Comparison of ENCODE assay signal across 16 cellular contexts in genomic region chr14:29236848-29237247, GRCh38.
DNase-seq lines count a peak whose midpoint lies in the region; ATAC-seq and TF ChIP-seq lines count a peak whose summit lies in the region.
"Had no signal": no experiment of that assay in that cellular context is flagged by ENCODE, and none has a peak within 500 bp of the region (broad histone marks: within the 10 kb centered on the region; RNA-seq: fewer than 3 reads in every experiment).

No MANE protein-coding gene starts in this region.

- no peak overlapping the region for H4K91ac ChIP-seq in neuronal stem cell (ENCODE audit: low read depth, low read length, poor library complexity)

- H3K4me1 ChIP-seq in neuronal stem cell (ENCODE audit: control insufficient read depth in 2 of 2, insufficient read depth in 1 of 2, low read depth in 1 of 2, low read length in 2 of 2), result peaks cover 0 to 4% of the 10 kb centered on the region in 2 donors
- H3K4me1 ChIP-seq: breast epithelium, suprapubic skin had no signal

- no peak overlapping the region for H2BK12ac ChIP-seq in neuronal stem cell (ENCODE audit: low read length)

- no peak overlapping the region for H3K4ac ChIP-seq in neuronal stem cell (ENCODE audit: low read length)

- no peaks in the 10 kb centered on the region for H3K36me3 ChIP-seq in neuronal stem cell (replicated peaks in 1 of 2; ENCODE audit: control insufficient read depth in 2 of 2, insufficient read depth in 2 of 2, low read length in 2 of 2)
- H3K36me3 ChIP-seq: breast epithelium, suprapubic skin had no signal

- TF ChIP-seq CTCF in choroid plexus epithelial cell (conservative IDR thresholded peaks at IDR 0.05; ENCODE audit: low read depth, low read length), result no peak

- no peak overlapping the region for H2BK120ac ChIP-seq in neuronal stem cell (ENCODE audit: low read depth, low read length)

- no peak overlapping the region for H3K14ac ChIP-seq in neuronal stem cell (ENCODE audit: low read length)

- no peak overlapping the region for H3K4me2 ChIP-seq in neuronal stem cell (ENCODE audit: insufficient read depth, low read length, poor library complexity, severe bottlenecking)

- H2BK5ac ChIP-seq in neuronal stem cell (ENCODE audit: low read length), result no peak overlapping the region

- H3K9me3 ChIP-seq in neuronal stem cell (replicated peaks in 1 of 2; ENCODE audit: control insufficient read depth in 2 of 2, insufficient read depth in 1 of 2, low read depth in 1 of 2, low read length in 2 of 2), result no peaks in the 10 kb centered on the region
- H3K9me3 ChIP-seq: breast epithelium, suprapubic skin had no signal

- H2AFZ ChIP-seq in neuronal stem cell (ENCODE audit: low read length), result no peak overlapping the region

- peak overlapping the region; percentile 19 for H3K27ac ChIP-seq in neuronal stem cell (replicated peaks; ENCODE audit: low read length)
- H3K27ac ChIP-seq: breast epithelium, SK-N-MC, suprapubic skin had no signal

- H4K8ac ChIP-seq in neuronal stem cell (ENCODE audit: low read depth, low read length), result no peak overlapping the region

- H3K79me1 ChIP-seq in neuronal stem cell (ENCODE audit: low read depth, low read length), result no peaks in the 10 kb centered on the region

- no peak for ATAC-seq in HG02852 (IDR thresholded peaks at IDR 0.05; ENCODE audit: unreplicated experiment)
- ATAC-seq: activated CD4-positive, alpha-beta T cell treated with anti-CD3 and anti-CD28 coated beads for 36 hours; CD8-positive, alpha-beta T cell had no signal

- no CpG with 5 or more reads among the region's 2 CpGs for WGBS in neuronal stem cell (ENCODE audit: extremely low coverage in 2 of 2, insufficient read length in 2 of 2, insufficient replicate concordance in 1 of 2), 2 donors

- no peak overlapping the region for H2AK5ac ChIP-seq in neuronal stem cell (ENCODE audit: low read depth, low read length)

- no peak overlapping the region for H3K23ac ChIP-seq in neuronal stem cell (ENCODE audit: low read depth, low read length, poor library complexity)

- no peak overlapping the region for H3K18ac ChIP-seq in neuronal stem cell (ENCODE audit: low read length)

- peak; percentile 66 for DNase-seq in Daoy (ENCODE audit: low read depth)
- DNase-seq in NCI-H69 (lab: John Stamatoyannopoulos, UW), result peak; percentile 66
- peak; percentile 77 for DNase-seq in choroid plexus epithelial cell (ENCODE audit: low read depth)
- no peak for DNase-seq in neuronal stem cell (ENCODE audit: low spot score)
- DNase-seq in NCI-H748 (lab: John Stamatoyannopoulos, UW; ENCODE audit: unreplicated experiment), result no peak
- no peak for DNase-seq in middle frontal gyrus (ENCODE audit: extremely low spot score, low spot score)
- DNase-seq in NCI-H1092 (lab: John Stamatoyannopoulos, UW), result no peak
- DNase-seq: activated CD4-positive, alpha-beta T cell treated with anti-CD3 and anti-CD28 coated beads for 36 hours; CD8-positive, alpha-beta T cell; erythroblast; NCI-H1436; NCI-H774 had no signal

- H2BK15ac ChIP-seq in neuronal stem cell (ENCODE audit: low read length), result no peak overlapping the region

- H3K27me3 ChIP-seq in neuronal stem cell (ENCODE audit: control insufficient read depth in 3 of 3, insufficient read depth in 3 of 3, low read depth in 1 of 3, low read length in 3 of 3), result peaks cover 0 to 56% (median 0%) of the 10 kb centered on the region in 3 experiments
- H3K27me3 ChIP-seq: breast epithelium, suprapubic skin had no signal

- H3K4me3 ChIP-seq in choroid plexus epithelial cell (ENCODE audit: low read depth, low read length), result no peak overlapping the region
- no peak overlapping the region for H3K4me3 ChIP-seq in neuronal stem cell (ENCODE audit: low read length in 2 of 2)
- H3K4me3 ChIP-seq: breast epithelium, SK-N-MC, suprapubic skin had no signal

- H3K9ac ChIP-seq in neuronal stem cell (ENCODE audit: low read depth, low read length, poor library complexity), result no peak overlapping the region

Comparison
In these comparisons a context has a peak if more than half of its experiments do, and no peak if none do; other contexts are left out.
1. DNase-seq: peak in Daoy (single experiment), NCI-H69 (single experiment) and choroid plexus epithelial cell (single experiment); none in neuronal stem cell (single experiment), NCI-H748 (single experiment), middle frontal gyrus (single experiment) and NCI-H1092 (single experiment).